ENCODE assay signal across 18 cellular contexts in genomic region chr5:35115920-35116319, GRCh38.
DNase-seq lines count a peak whose midpoint lies in the region; ATAC-seq, FAIRE-seq and TF ChIP-seq lines count a peak whose summit lies in the region.
"Had no signal": no experiment of that assay in that cellular context is flagged by ENCODE, and none has a peak within 500 bp of the region (broad histone marks: within the 10 kb centered on the region; RNA-seq: fewer than 3 reads in every experiment).

No MANE protein-coding gene starts in this region.

- no peak overlapping the region for H3K27ac Mint-ChIP-seq in activated T-cell treated with anti-CD3 and anti-CD28 coated beads, Interleukin-2, amount 50 U/mL, for 24 hours
- H3K27ac Mint-ChIP-seq: CD4-positive, alpha-beta memory T cell had no signal

- peaks cover 3% of the 10 kb centered on the region; the same call in 1 of the 2 replicates for H3K9me1 ChIP-seq in IMR-90 (ENCODE audit: insufficient read depth, low read length)

- H3K4ac ChIP-seq in IMR-90 (ENCODE audit: low read depth, low read length) = no peak overlapping the region

- no peak overlapping the region for H3K4me2 ChIP-seq in IMR-90 (ENCODE audit: low read depth, low read length)

- in situ Hi-C loops in IMR-90 (cut with MboI; ENCODE audit: low sequenced_read_pairs) = no loop called here

- DNase-seq in IMR-90 (peak; percentile 38), fibroblast of villous mesenchyme (ENCODE audit: low read depth) (peak; percentile 28), thyroid gland (peak in 1 of 2 donors; percentile 7), upper lobe of left lung (no peak), GM12892 (ENCODE audit: insufficient read length) (no peak)
- DNase-seq in activated T-cell treated with anti-CD3 and anti-CD28 coated beads, Interleukin-2, amount 50 U/mL, for 24 hours = no peak
- DNase-seq: C1 segment of cervical spinal cord; CD4-positive, alpha-beta memory T cell; DMS153; DND-41; H7; HCEC 1CT had no signal

- H2BK120ac ChIP-seq in IMR-90 (ENCODE audit: low read depth, low read length) = no peak overlapping the region

- no peaks in the 10 kb centered on the region for H3K79me1 ChIP-seq in IMR-90 (ENCODE audit: low read depth in 1 of 2, low read length in 2 of 2)

- peak overlapping the region; percentile 1 for H2BK5ac ChIP-seq in IMR-90 (ENCODE audit: low read depth, low read length, poor library complexity, severe bottlenecking)

- dilution Hi-C loops in IMR-90 (cut with HindIII; ENCODE audit: low sequenced_read_pairs, unreplicated experiment) = no loop called here

- no peak overlapping the region for H3K4me3 Mint-ChIP-seq in activated T-cell treated with anti-CD3 and anti-CD28 coated beads, Interleukin-2, amount 50 U/mL, for 24 hours
- H3K4me3 Mint-ChIP-seq: CD4-positive, alpha-beta memory T cell had no signal

- H3K23ac ChIP-seq in IMR-90 (ENCODE audit: low read depth, low read length) = no peak overlapping the region

- no peak overlapping the region for H2AK9ac ChIP-seq in IMR-90 (replicated peaks; ENCODE audit: low read depth, low read length, poor library complexity)

- ATAC-seq in IMR-90 (ENCODE audit: low read depth) (peak; percentile 59), upper lobe of left lung (ENCODE audit: low FRiP score in 2 of 2) (no peak), HG03108 (IDR thresholded peaks at IDR 0.05; ENCODE audit: unreplicated experiment) (no peak)

- H3K9me3 ChIP-seq in IMR-90 (ENCODE audit: control insufficient read depth, insufficient read depth, low read length) = no peaks in the 10 kb centered on the region
- no peaks in the 10 kb centered on the region for H3K9me3 ChIP-seq in liver (ENCODE audit: control insufficient read depth in 4 of 4, low read length in 3 of 4)
- H3K9me3 ChIP-seq in thyroid gland = no peaks in the 10 kb centered on the region
- no peaks in the 10 kb centered on the region for H3K9me3 ChIP-seq in upper lobe of left lung
- H3K9me3 ChIP-seq: Caco-2 had no signal

- intact Hi-C loops in IMR-90 (cut with micrococcal nuclease) (loop anchor here (2.0 kb wide), 1 partner anchor 67 kb away; no protein-coding TSS in a partner anchor), thyroid gland (cut with DNase I) (no loop called here)

- no peak overlapping the region for H3K56ac ChIP-seq in IMR-90 (ENCODE audit: extremely low read depth, insufficient read depth, low read length)

- H3K27ac ChIP-seq in IMR-90 (ENCODE audit: insufficient read depth, low read length) = no peak overlapping the region
- H3K27ac ChIP-seq in liver (ENCODE audit: low read depth in 1 of 2, low read length in 2 of 2) = no peak overlapping the region
- H3K27ac ChIP-seq in thyroid gland = peak overlapping the region in 2 of 3 donors; percentile 38 to 45
- H3K27ac ChIP-seq in upper lobe of left lung = no peak overlapping the region

- CTCF ChIA-PET in IMR-90 (lab: Yijun Ruan, JAX) = no interaction called here

- H3K9ac ChIP-seq in IMR-90 (ENCODE audit: low read depth, low read length) = no peak overlapping the region
- no peak overlapping the region for H3K9ac ChIP-seq in liver (ENCODE audit: low read depth in 1 of 2, low read length in 2 of 2)

- no peak overlapping the region for H2BK15ac ChIP-seq in IMR-90 (ENCODE audit: low read depth, low read length)

- peaks cover 2% of the 10 kb centered on the region for H3K9me3 Mint-ChIP-seq in activated T-cell treated with anti-CD3 and anti-CD28 coated beads, Interleukin-2, amount 50 U/mL, for 24 hours

- H3K18ac ChIP-seq in IMR-90 (ENCODE audit: low read depth, low read length) = no peak overlapping the region; the same call in 1 of the 2 replicates

- H3K14ac ChIP-seq in IMR-90 (replicated peaks; ENCODE audit: low read depth, low read length) = no peak overlapping the region

- TF ChIP-seq RAD21 in IMR-90 (IDR thresholded peaks at IDR 0.05; ENCODE audit: low read length) (no peak), liver (IDR thresholded peaks at IDR 0.05) (no peak)

- no peak for TF ChIP-seq EP300 in upper lobe of left lung (IDR thresholded peaks at IDR 0.05)

- no peak overlapping the region for H2BK20ac ChIP-seq in IMR-90 (ENCODE audit: low read depth, low read length)

- TF ChIP-seq CTCF in IMR-90 (conservative IDR thresholded peaks at IDR 0.05; ENCODE audit: low read depth, low read length) (no peak), fibroblast of villous mesenchyme (IDR thresholded peaks at IDR 0.05; ENCODE audit: insufficient read depth, low read depth, low read length) (no peak), liver (IDR thresholded peaks at IDR 0.05; ENCODE audit: low read depth, low read length, missing input control) (no peak), thyroid gland (IDR thresholded peaks at IDR 0.05) (no peak), upper lobe of left lung (IDR thresholded peaks at IDR 0.05) (no peak)

- no peak for FAIRE-seq in GM12892 (lab: Jason Lieb, UNC)
- FAIRE-seq: G401.6, GM18507, H1 had no signal

- no peak overlapping the region for H2AFZ ChIP-seq in IMR-90 (replicated peaks; ENCODE audit: low read length, poor library complexity)

- H3K36me3 ChIP-seq in IMR-90 (ENCODE audit: control insufficient read depth, insufficient read depth, low read length) (no peaks in the 10 kb centered on the region), liver (ENCODE audit: control insufficient read depth in 4 of 4, insufficient read depth in 3 of 4, low read depth in 1 of 4, low read length in 3 of 4) (peaks cover 0 to 4% (median 1%) of the 10 kb centered on the region in 4 donors), thyroid gland (no peaks in the 10 kb centered on the region), upper lobe of left lung (no peaks in the 10 kb centered on the region)

- H3K27me3 ChIP-seq in IMR-90 (ENCODE audit: control insufficient read depth, insufficient read depth, low read length) (no peaks in the 10 kb centered on the region), liver (ENCODE audit: control insufficient read depth in 4 of 4, insufficient read depth in 4 of 4, low read length in 3 of 4) (no peaks in the 10 kb centered on the region), thyroid gland (no peaks in the 10 kb centered on the region), upper lobe of left lung (no peaks in the 10 kb centered on the region)

- H3K4me1 ChIP-seq in IMR-90 (ENCODE audit: control insufficient read depth, insufficient read depth, low read length) (peaks cover 12% of the 10 kb centered on the region), liver (ENCODE audit: control insufficient read depth in 4 of 4, insufficient read depth in 4 of 4, low read length in 3 of 4) (peaks cover 0 to 4% (median 0%) of the 10 kb centered on the region in 4 donors), thyroid gland (peaks cover 10 to 16% of the 10 kb centered on the region in 2 donors), upper lobe of left lung (no peaks in the 10 kb centered on the region)
- H3K4me1 ChIP-seq: Caco-2 had no signal

- no peak overlapping the region for H2AK5ac ChIP-seq in IMR-90 (ENCODE audit: low read depth, low read length)

- POLR2A ChIA-PET in IMR-90 (lab: Charles Lee; ENCODE audit: unreplicated experiment) = no interaction called here

- H4K8ac ChIP-seq in IMR-90 (ENCODE audit: low read depth in 2 of 2, low read length in 2 of 2) = no peak overlapping the region

- BruUV-seq in IMR-90 (replicated peaks; lab: Mats Ljungman, UMichigan) = no TSS peak

- H3K4me1 Mint-ChIP-seq in activated T-cell treated with anti-CD3 and anti-CD28 coated beads, Interleukin-2, amount 50 U/mL, for 24 hours (ENCODE audit: low read depth) = peaks cover 1% of the 10 kb centered on the region
- H3K4me1 Mint-ChIP-seq: CD4-positive, alpha-beta memory T cell had no signal

- no peak overlapping the region for H4K91ac ChIP-seq in IMR-90 (ENCODE audit: insufficient read depth, low read depth, low read length)

- H4K20me1 ChIP-seq in IMR-90 (ENCODE audit: insufficient read depth, low read length) = no peaks in the 10 kb centered on the region

- TF ChIP-seq POLR2A in IMR-90 (IDR thresholded peaks at IDR 0.05; ENCODE audit: low read depth, low read length) (no peak), thyroid gland (IDR thresholded peaks at IDR 0.05) (no peak), upper lobe of left lung (IDR thresholded peaks at IDR 0.05) (no peak), GM12892 (IDR thresholded peaks at IDR 0.05; ENCODE audit: low read depth, low read length) (no peak)

- H3K36me3 Mint-ChIP-seq in activated T-cell treated with anti-CD3 and anti-CD28 coated beads, Interleukin-2, amount 50 U/mL, for 24 hours (ENCODE audit: low read depth) = no peaks in the 10 kb centered on the region
- H3K36me3 Mint-ChIP-seq: CD4-positive, alpha-beta memory T cell had no signal

- H3K27me3 Mint-ChIP-seq in activated T-cell treated with anti-CD3 and anti-CD28 coated beads, Interleukin-2, amount 50 U/mL, for 24 hours = peaks cover 59% of the 10 kb centered on the region

- H3K4me3 ChIP-seq in IMR-90 (ENCODE audit: insufficient read depth, low read depth, low read length) (no peak overlapping the region), fibroblast of villous mesenchyme (ENCODE audit: low read depth, low read length) (no peak overlapping the region), liver (ENCODE audit: low read depth in 1 of 3, low read length in 3 of 3) (no peak overlapping the region), thyroid gland (replicated peaks in 1 of 3) (no peak overlapping the region), upper lobe of left lung (no peak overlapping the region)

- H4K5ac ChIP-seq in IMR-90 (ENCODE audit: low read depth, low read length) = no peak overlapping the region

TF ChIP-seq in IMR-90, 13 proteins besides CTCF, POLR2A, EP300 and RAD21:
- no peak for TF ChIP-seq CEBPB (IDR thresholded peaks at IDR 0.05; ENCODE audit: low read depth, low read length)
TF ChIP-seq in IMR-90: peak in this region for 0.

TF ChIP-seq in liver, 16 proteins besides CTCF, POLR2A, EP300 and RAD21:
- TF ChIP-seq FOXA1 (IDR thresholded peaks at IDR 0.05) = no peak
- TF ChIP-seq HNF4A (conservative IDR thresholded peaks at IDR 0.05) = peak; percentile 16 to 38
- no peak for TF ChIP-seq TAF1 (conservative IDR thresholded peaks at IDR 0.05)
TF ChIP-seq in liver: peak in this region for 1.

Comparison
In these comparisons a context has a peak if more than half of its experiments do, and no peak if none do; other contexts are left out.
1. DNase-seq: peak in IMR-90 (single experiment) and fibroblast of villous mesenchyme (single experiment); none in upper lobe of left lung (0 of 2), GM12892 (single experiment) and activated T-cell treated with anti-CD3 and anti-CD28 coated beads, Interleukin-2, amount 50 U/mL, for 24 hours (single experiment).
2. H3K27ac ChIP-seq: peak in thyroid gland (2 of 3); none in IMR-90 (single experiment), liver (0 of 2) and upper lobe of left lung (0 of 4).